In the genomic region with DNA sequence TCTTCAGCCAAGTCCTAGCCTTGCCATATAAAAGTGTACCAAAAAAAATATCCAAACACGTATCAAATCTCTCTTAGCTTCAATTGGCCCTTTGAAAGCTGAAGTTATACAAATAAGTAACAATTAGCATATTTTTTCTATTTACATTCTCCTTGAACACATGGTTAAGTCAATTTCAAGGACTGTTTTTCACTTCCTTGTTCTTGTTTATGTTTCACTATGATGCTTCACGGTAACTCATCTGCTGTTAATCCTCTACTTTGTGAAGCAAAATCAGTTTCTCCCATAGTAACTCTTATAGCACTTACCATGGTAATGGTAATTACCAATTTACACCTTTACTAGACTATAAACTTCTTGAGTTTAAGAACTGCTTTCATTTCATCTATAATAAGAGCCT, we compare ENCODE assay signal across 14 cellular contexts.
DNase-seq lines count a peak whose midpoint lies in the region; ATAC-seq lines count a peak whose summit lies in the region.
"Had no signal": no experiment of that assay in that cellular context is flagged by ENCODE, and none has a peak within 500 bp of the region (broad histone marks: within the 10 kb centered on the region; RNA-seq: fewer than 3 reads in every experiment).

No MANE protein-coding gene starts in this region.

- no peak for DNase-seq in activated CD4-positive, alpha-beta T cell treated with anti-CD3 and anti-CD28 coated beads for 1 hour
- DNase-seq in medulla oblongata (ENCODE audit: extremely low spot score) (no peak), AG08395 (ENCODE audit: low spot score) (no peak)
- DNase-seq in activated CD8-positive, alpha-beta memory T cell treated with anti-CD3 and anti-CD28 coated beads for 24 hours, result no peak
- DNase-seq: activated T-cell treated with anti-CD3 and anti-CD28 coated beads, Interleukin-2, amount 50 U/mL, for 24 hours; NCI-H1105 treated with DMSO at 0.1 percent for 48 hours; ovary; stimulated activated CD4-positive, alpha-beta T cell treated with anti-CD3 and anti-CD28 coated beads, Interleukin-4, amount 100 ng/mL, for 24 hours had no signal

- ATAC-seq in GM19035 (IDR thresholded peaks at IDR 0.05; ENCODE audit: unreplicated experiment) (peak; percentile 82), HG02623 (IDR thresholded peaks at IDR 0.05; ENCODE audit: unreplicated experiment) (peak; percentile 86), HG03460 (IDR thresholded peaks at IDR 0.05; ENCODE audit: unreplicated experiment) (peak; percentile 84)
- ATAC-seq: A549 had no signal

- no peaks in the 10 kb centered on the region for H3K79me2 ChIP-seq in ACC112 (ENCODE audit: control insufficient read depth, insufficient read depth, low read length, unreplicated experiment)

- no peak overlapping the region for H3K4me3 ChIP-seq in ACC112 (ENCODE audit: low read depth, low read length)
- H3K4me3 ChIP-seq: A549, ovary, suprapubic skin had no signal

- H3K27me3 ChIP-seq in ACC112 (ENCODE audit: insufficient read depth, low read length), result no peaks in the 10 kb centered on the region
- H3K27me3 ChIP-seq: ovary, suprapubic skin had no signal

- H2AFZ ChIP-seq in ACC112 (ENCODE audit: low read length, unreplicated experiment), result peak overlapping the region; percentile 27

- H3K36me3 ChIP-seq in ACC112 (ENCODE audit: insufficient read depth, low read length), result no peaks in the 10 kb centered on the region
- H3K36me3 ChIP-seq: ovary, suprapubic skin had no signal

- no peak overlapping the region for H3K27ac ChIP-seq in ACC112 (ENCODE audit: low read depth, low read length)
- H3K27ac ChIP-seq: A549, ovary, suprapubic skin had no signal

- peaks cover 4% of the 10 kb centered on the region for H3K4me1 ChIP-seq in ACC112 (ENCODE audit: control insufficient read depth, insufficient read depth, low read length, unreplicated experiment)
- H3K4me1 ChIP-seq: A549, suprapubic skin had no signal
